1 cellular context compared by ENCODE assay signal in the genomic region with DNA sequence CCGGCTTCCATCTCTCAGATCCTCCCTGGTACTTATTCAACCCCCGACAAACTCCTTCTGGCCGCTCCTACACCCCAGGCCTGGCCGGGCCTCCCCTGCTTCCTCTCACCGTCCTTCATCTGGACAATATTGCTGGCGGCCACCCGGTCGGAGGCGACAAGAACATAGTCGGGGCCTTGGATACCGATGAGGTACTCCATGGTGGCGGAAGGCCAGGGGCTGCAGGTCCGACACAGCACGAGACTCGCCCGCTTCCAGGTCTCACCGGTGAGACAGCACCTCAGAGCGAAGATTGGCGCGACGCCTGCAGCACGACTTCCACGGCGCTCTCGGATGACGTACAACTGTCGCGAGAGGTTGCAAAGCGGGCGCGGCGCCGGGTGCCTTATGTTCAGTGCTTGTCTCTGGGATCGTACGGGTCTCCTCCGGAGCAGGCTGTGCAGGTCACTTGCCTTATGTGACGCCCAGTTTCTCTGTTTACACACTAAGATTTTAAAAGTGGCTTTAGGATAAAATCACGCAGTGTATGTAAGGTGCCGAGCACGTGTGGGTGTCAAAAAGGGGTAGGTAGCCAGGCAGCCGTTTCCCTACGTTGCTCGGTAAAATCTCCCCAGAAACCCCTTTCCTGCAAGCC.
A peak's percentile ranks its signal among the peaks of the same experiment; 100 is the strongest.
TF ChIP-seq lines count a peak whose summit lies in the region.

Gene PSMB2, minus strand, starts transcription at position 294 of the 634 bp plus-strand sequence. Its CDS starts 94 bp downstream, at position 200.

TF ChIP-seq in SK-N-SH, 30 proteins besides CTCF, POLR2A, EP300 and RAD21 (continued from another document):
- TF ChIP-seq TAF1 (IDR thresholded peaks at IDR 0.05; ENCODE audit: borderline replicate concordance, low read depth, low read length) = peak; percentile 89
- peak; percentile 73 for TF ChIP-seq NFIC (IDR thresholded peaks at IDR 0.05; ENCODE audit: borderline replicate concordance)
- TF ChIP-seq, protein P1, sequence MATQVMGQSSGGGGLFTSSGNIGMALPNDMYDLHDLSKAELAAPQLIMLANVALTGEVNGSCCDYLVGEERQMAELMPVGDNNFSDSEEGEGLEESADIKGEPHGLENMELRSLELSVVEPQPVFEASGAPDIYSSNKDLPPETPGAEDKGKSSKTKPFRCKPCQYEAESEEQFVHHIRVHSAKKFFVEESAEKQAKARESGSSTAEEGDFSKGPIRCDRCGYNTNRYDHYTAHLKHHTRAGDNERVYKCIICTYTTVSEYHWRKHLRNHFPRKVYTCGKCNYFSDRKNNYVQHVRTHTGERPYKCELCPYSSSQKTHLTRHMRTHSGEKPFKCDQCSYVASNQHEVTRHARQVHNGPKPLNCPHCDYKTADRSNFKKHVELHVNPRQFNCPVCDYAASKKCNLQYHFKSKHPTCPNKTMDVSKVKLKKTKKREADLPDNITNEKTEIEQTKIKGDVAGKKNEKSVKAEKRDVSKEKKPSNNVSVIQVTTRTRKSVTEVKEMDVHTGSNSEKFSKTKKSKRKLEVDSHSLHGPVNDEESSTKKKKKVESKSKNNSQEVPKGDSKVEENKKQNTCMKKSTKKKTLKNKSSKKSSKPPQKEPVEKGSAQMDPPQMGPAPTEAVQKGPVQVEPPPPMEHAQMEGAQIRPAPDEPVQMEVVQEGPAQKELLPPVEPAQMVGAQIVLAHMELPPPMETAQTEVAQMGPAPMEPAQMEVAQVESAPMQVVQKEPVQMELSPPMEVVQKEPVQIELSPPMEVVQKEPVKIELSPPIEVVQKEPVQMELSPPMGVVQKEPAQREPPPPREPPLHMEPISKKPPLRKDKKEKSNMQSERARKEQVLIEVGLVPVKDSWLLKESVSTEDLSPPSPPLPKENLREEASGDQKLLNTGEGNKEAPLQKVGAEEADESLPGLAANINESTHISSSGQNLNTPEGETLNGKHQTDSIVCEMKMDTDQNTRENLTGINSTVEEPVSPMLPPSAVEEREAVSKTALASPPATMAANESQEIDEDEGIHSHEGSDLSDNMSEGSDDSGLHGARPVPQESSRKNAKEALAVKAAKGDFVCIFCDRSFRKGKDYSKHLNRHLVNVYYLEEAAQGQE (IDR thresholded peaks at IDR 0.05; ENCODE audit: low read depth, low read length) = 0 out of 2 replicates have a peak, but pooled peaks have one; percentile 26
- no peak for TF ChIP-seq RCOR1 (IDR thresholded peaks at IDR 0.05; ENCODE audit: low read length)
- TF ChIP-seq POLR2AphosphoS5 (IDR thresholded peaks at IDR 0.05; ENCODE audit: low read depth, low read length) = peak; percentile 96
- peak; percentile 98 for TF ChIP-seq SIN3A (IDR thresholded peaks at IDR 0.05; ENCODE audit: borderline replicate concordance, low read depth, low read length)
- TF ChIP-seq, protein P2, sequence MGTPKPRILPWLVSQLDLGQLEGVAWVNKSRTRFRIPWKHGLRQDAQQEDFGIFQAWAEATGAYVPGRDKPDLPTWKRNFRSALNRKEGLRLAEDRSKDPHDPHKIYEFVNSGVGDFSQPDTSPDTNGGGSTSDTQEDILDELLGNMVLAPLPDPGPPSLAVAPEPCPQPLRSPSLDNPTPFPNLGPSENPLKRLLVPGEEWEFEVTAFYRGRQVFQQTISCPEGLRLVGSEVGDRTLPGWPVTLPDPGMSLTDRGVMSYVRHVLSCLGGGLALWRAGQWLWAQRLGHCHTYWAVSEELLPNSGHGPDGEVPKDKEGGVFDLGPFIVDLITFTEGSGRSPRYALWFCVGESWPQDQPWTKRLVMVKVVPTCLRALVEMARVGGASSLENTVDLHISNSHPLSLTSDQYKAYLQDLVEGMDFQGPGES (IDR thresholded peaks at IDR 0.05; ENCODE audit: low read depth, low read length) = no peak
- peak; percentile 99 for TF ChIP-seq CHD2 (IDR thresholded peaks at IDR 0.05; ENCODE audit: low read length, partially characterized antibody)
- TF ChIP-seq, protein P3, sequence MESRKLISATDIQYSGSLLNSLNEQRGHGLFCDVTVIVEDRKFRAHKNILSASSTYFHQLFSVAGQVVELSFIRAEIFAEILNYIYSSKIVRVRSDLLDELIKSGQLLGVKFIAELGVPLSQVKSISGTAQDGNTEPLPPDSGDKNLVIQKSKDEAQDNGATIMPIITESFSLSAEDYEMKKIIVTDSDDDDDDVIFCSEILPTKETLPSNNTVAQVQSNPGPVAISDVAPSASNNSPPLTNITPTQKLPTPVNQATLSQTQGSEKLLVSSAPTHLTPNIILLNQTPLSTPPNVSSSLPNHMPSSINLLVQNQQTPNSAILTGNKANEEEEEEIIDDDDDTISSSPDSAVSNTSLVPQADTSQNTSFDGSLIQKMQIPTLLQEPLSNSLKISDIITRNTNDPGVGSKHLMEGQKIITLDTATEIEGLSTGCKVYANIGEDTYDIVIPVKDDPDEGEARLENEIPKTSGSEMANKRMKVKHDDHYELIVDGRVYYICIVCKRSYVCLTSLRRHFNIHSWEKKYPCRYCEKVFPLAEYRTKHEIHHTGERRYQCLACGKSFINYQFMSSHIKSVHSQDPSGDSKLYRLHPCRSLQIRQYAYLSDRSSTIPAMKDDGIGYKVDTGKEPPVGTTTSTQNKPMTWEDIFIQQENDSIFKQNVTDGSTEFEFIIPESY (IDR thresholded peaks at IDR 0.05; ENCODE audit: borderline replicate concordance, low read depth) = peak; percentile 98
- TF ChIP-seq RFX5 (IDR thresholded peaks at IDR 0.05; ENCODE audit: low read length) = no peak
- peak; percentile 96 for TF ChIP-seq MXI1 (IDR thresholded peaks at IDR 0.05; ENCODE audit: low read depth, low read length)
- peak; percentile 51 for TF ChIP-seq ELF1 (IDR thresholded peaks at IDR 0.05)
- TF ChIP-seq FOXM1 (IDR thresholded peaks at IDR 0.05; ENCODE audit: low read depth) = no peak
- TF ChIP-seq FOXJ3 (CRISPR knock-in tag; IDR thresholded peaks at IDR 0.05) = 0 out of 2 replicates have a peak, but pooled peaks have one; percentile 21
- TF ChIP-seq, protein P4, sequence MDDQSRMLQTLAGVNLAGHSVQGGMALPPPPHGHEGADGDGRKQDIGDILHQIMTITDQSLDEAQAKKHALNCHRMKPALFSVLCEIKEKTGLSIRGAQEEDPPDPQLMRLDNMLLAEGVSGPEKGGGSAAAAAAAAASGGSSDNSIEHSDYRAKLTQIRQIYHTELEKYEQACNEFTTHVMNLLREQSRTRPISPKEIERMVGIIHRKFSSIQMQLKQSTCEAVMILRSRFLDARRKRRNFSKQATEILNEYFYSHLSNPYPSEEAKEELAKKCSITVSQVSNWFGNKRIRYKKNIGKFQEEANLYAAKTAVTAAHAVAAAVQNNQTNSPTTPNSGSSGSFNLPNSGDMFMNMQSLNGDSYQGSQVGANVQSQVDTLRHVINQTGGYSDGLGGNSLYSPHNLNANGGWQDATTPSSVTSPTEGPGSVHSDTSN (IDR thresholded peaks at IDR 0.05) = no peak
- TF ChIP-seq USF1 (IDR thresholded peaks at IDR 0.05; ENCODE audit: borderline replicate concordance, low read depth) = no peak
